Comparison of ENCODE assay signal across 13 cellular contexts in genomic region chr20:3788685-3789155, GRCh38. TPM values are rescaled to one million over a fixed set of nuclear protein-coding genes. Genes with fewer than 3 reads are reported as not detected.
DNase-seq lines count a peak whose midpoint lies in the region; ATAC-seq and TF ChIP-seq lines count a peak whose summit lies in the region.
"Had no signal": no experiment of that assay in that cellular context is flagged by ENCODE, and none has a peak within 500 bp of the region (broad histone marks: within the 10 kb centered on the region; RNA-seq: fewer than 3 reads in every experiment).

No MANE protein-coding gene starts in this region.

- H3K9ac ChIP-seq in fibroblast of lung (ENCODE audit: insufficient read depth, low read length): no peak overlapping the region

- peaks cover 2% of the 10 kb centered on the region for H4K20me1 ChIP-seq in fibroblast of lung (ENCODE audit: control insufficient read depth, extremely low read depth, insufficient read depth, low read length)

- ATAC-seq in Panc1 (no peak), HG02884 (IDR thresholded peaks at IDR 0.05; ENCODE audit: unreplicated experiment) (no peak), HG02885 (IDR thresholded peaks at IDR 0.05; ENCODE audit: poor library complexity, unreplicated experiment) (no peak)

- H3K4me1 Mint-ChIP-seq in CD4-positive, alpha-beta memory T cell: peaks cover 18 to 33% (median 27%) of the 10 kb centered on the region in 4 donors

- H3K9me3 Mint-ChIP-seq in CD4-positive, alpha-beta memory T cell: peaks cover 0 to 2% (median 0%) of the 10 kb centered on the region in 8 donors
- H3K9me3 Mint-ChIP-seq: IgD-negative memory B cell had no signal

- POLR2A ChIA-PET in CD4-positive, alpha-beta memory T cell (lab: Charles Lee; ENCODE audit: partially characterized antibody): interaction anchor here (0.6 to 10.0 kb wide), 5 partner anchors 11 to 294 kb away, joined by 3 to 180 read pairs (median 37); partner anchors contain the start of gene AP5S1
- POLR2A ChIA-PET in Panc1 (lab: Charles Lee): no interaction called here

- no peak overlapping the region for H3K4me3 ChIP-seq in CD4-positive, alpha-beta memory T cell (ENCODE audit: low read length in 2 of 2)
- H3K4me3 ChIP-seq in Panc1 (ENCODE audit: low read depth in 2 of 2, low read length in 2 of 2) (no peak overlapping the region), fibroblast of lung (replicated peaks in 1 of 4; ENCODE audit: control extremely low read depth in 1 of 4, insufficient read depth in 1 of 4, low read depth in 3 of 4, low read length in 4 of 4) (no peak overlapping the region)
- H3K4me3 ChIP-seq: sigmoid colon had no signal

- DNase-seq in ACHN (peak; percentile 24), Panc1 (ENCODE audit: low read depth, low spot score) (no peak), fibroblast of lung (ENCODE audit: low read depth in 2 of 2) (no peak), COR-L47 (lab: John Stamatoyannopoulos, UW) (no peak), DMS79 (lab: John Stamatoyannopoulos, UW) (no peak)
- no peak for DNase-seq in CD4-positive, alpha-beta memory T cell
- DNase-seq: activated CD4-positive, alpha-beta T cell treated with anti-CD3 and anti-CD28 coated beads, Interleukin-2, amount 50 U/mL, for 48 hours; DMS79 treated with DMSO at 0.1 percent for 48 hours; GOT3; sigmoid colon had no signal

- H3K4me1 ChIP-seq in CD4-positive, alpha-beta memory T cell (ENCODE audit: insufficient read depth, low read length): peaks cover 37% of the 10 kb centered on the region
- H3K4me1 ChIP-seq in Panc1 (ENCODE audit: control insufficient read depth, insufficient read depth, low read length) (peaks cover 17% of the 10 kb centered on the region), fibroblast of lung (ENCODE audit: control insufficient read depth, extremely low read depth, insufficient read depth, low read length) (peaks cover 11% of the 10 kb centered on the region)

- no peaks in the 10 kb centered on the region for H3K27me3 ChIP-seq in CD4-positive, alpha-beta memory T cell (ENCODE audit: insufficient read depth, low read length)
- no peaks in the 10 kb centered on the region for H3K27me3 ChIP-seq in Panc1 (ENCODE audit: control insufficient read depth, insufficient read depth, low read length)
- H3K27me3 ChIP-seq in fibroblast of lung (ENCODE audit: control insufficient read depth, insufficient read depth, low read length): no peaks in the 10 kb centered on the region
- H3K27me3 ChIP-seq: sigmoid colon had no signal

- H3K27ac ChIP-seq in CD4-positive, alpha-beta memory T cell (ENCODE audit: low read depth, low read length): no peak overlapping the region
- peak overlapping the region; percentile 55; the same call in 1 of the 2 replicates for H3K27ac ChIP-seq in Panc1 (ENCODE audit: low read length)
- H3K27ac ChIP-seq in fibroblast of lung (ENCODE audit: insufficient read depth, low read length): no peak overlapping the region

- CTCF ChIA-PET in CD4-positive, alpha-beta memory T cell (lab: Charles Lee; ENCODE audit: partially characterized antibody): interaction anchor here (1.2 to 5.6 kb wide), 4 partner anchors 21 to 69 kb away, joined by 5 to 61 read pairs (median 16); partner anchors contain the start of gene ADISSP
- CTCF ChIA-PET in Panc1 (lab: Charles Lee): interaction anchor here (3.4 kb wide), 1 partner anchor 29 kb away, joined by 22 read pairs; no protein-coding TSS in a partner anchor

- H3K79me2 ChIP-seq in fibroblast of lung (ENCODE audit: control insufficient read depth, insufficient read depth, low read length): peaks cover 25% of the 10 kb centered on the region

- no TSS peak for BruUV-seq in Panc1 (replicated peaks; lab: Mats Ljungman, UMichigan)

- H3K27me3 Mint-ChIP-seq in CD4-positive, alpha-beta memory T cell: no peaks in the 10 kb centered on the region
- H3K27me3 Mint-ChIP-seq: IgD-negative memory B cell had no signal

- H3K4me3 Mint-ChIP-seq in CD4-positive, alpha-beta memory T cell: peak overlapping the region; percentile 10 to 81 (median 62)

- peak overlapping the region in 4 of 7 donors; percentile 19 to 88 (median 74) for H3K27ac Mint-ChIP-seq in CD4-positive, alpha-beta memory T cell

- H3K9me3 ChIP-seq in CD4-positive, alpha-beta memory T cell (ENCODE audit: control insufficient read depth in 1 of 2, low read length in 2 of 2): no peaks in the 10 kb centered on the region
- H3K9me3 ChIP-seq in Panc1 (ENCODE audit: control insufficient read depth, insufficient read depth, low read depth, low read length) (no peaks in the 10 kb centered on the region), fibroblast of lung (ENCODE audit: control insufficient read depth, insufficient read depth, low read depth, low read length) (no peaks in the 10 kb centered on the region)
- H3K9me3 ChIP-seq: sigmoid colon had no signal

- H2AFZ ChIP-seq in fibroblast of lung (ENCODE audit: low read length): no peak overlapping the region

- intact Hi-C loops in CD4-positive, alpha-beta memory T cell (cut with micrococcal nuclease): no loop called here
- intact Hi-C loops in Panc1 (cut with micrococcal nuclease; ENCODE audit: unreplicated experiment): loop anchor here (2.0 kb wide), 1 partner anchor 32 kb away; the partner anchor contains the start of gene AP5S1

- H3K36me3 Mint-ChIP-seq in CD4-positive, alpha-beta memory T cell: peaks cover 0 to 4% of the 10 kb centered on the region in 2 donors
- H3K36me3 Mint-ChIP-seq: IgD-negative memory B cell had no signal

- in situ Hi-C loops in ACHN (cut with HindIII; ENCODE audit: low pct_ligation_motif_present, low pct_unique_long_range_greater_than_20kb, low sequenced_read_pairs) (no loop called here), Panc1 (cut with HindIII; ENCODE audit: low pct_unique_long_range_greater_than_20kb, low sequenced_read_pairs) (no loop called here)

- TF ChIP-seq CTCF in Panc1 (IDR thresholded peaks at IDR 0.05) (no peak), fibroblast of lung (conservative IDR thresholded peaks at IDR 0.05 in 1 of 2, IDR thresholded peaks at IDR 0.05 in 1 of 2; ENCODE audit: low read depth in 1 of 2, low read length in 2 of 2) (no peak)

- H3K36me3 ChIP-seq in CD4-positive, alpha-beta memory T cell (ENCODE audit: insufficient read depth, low read length): no peaks in the 10 kb centered on the region
- H3K36me3 ChIP-seq in Panc1 (ENCODE audit: control insufficient read depth, insufficient read depth, low read length) (no peaks in the 10 kb centered on the region), fibroblast of lung (ENCODE audit: control insufficient read depth, insufficient read depth, low read length) (peaks cover 5% of the 10 kb centered on the region)

- peak overlapping the region; percentile 25 for H3K4me2 ChIP-seq in fibroblast of lung (ENCODE audit: extremely low read depth, insufficient read depth, low read length)

RNA-seq across cellular contexts. Expression of gene CENPB, which starts 2.2 kb away (rescaled TPM):
- total RNA-seq in CD4-positive, alpha-beta memory T cell: 10 to 100 TPM; 52.2 to 56.7 TPM
- 1 to 10 TPM in 1 of 2 donors, under 1 TPM in 1; 0.56 to 1.9 TPM for polyA plus RNA-seq in CD4-positive, alpha-beta memory T cell
- 154 TPM for total RNA-seq in Panc1 (2021; ENCODE audit: unreplicated experiment)
- 149 TPM for polyA plus RNA-seq in Panc1 (2012; ENCODE audit: insufficient read length)
- total RNA-seq in fibroblast of lung: 106 TPM in 2 replicates
- 32.6 and 52.7 TPM in 2 replicates for polyA plus RNA-seq in fibroblast of lung
- polyA plus RNA-seq in fibroblast of lung (2012): 71.6 and 118 TPM in 2 replicates
- polyA minus RNA-seq in fibroblast of lung (ENCODE audit: low replicate concordance): 78.5 and 104 TPM in 2 replicates

RNA-seq across cellular contexts. Expression of gene CDC25B, which starts 7.4 kb away (rescaled TPM):
- total RNA-seq in CD4-positive, alpha-beta memory T cell: 100 to 1,000 TPM; 410 to 420 TPM
- 10 to 100 TPM; 25.9 to 55.9 TPM for polyA plus RNA-seq in CD4-positive, alpha-beta memory T cell
- total RNA-seq in Panc1 (2021; ENCODE audit: unreplicated experiment): 170 TPM
- 140 TPM for polyA plus RNA-seq in Panc1 (2012; ENCODE audit: insufficient read length)
- 49.3 and 62.1 TPM in 2 replicates for total RNA-seq in fibroblast of lung
- polyA plus RNA-seq in fibroblast of lung: 38.2 and 86.1 TPM in 2 replicates
- 51.8 and 121 TPM in 2 replicates for polyA plus RNA-seq in fibroblast of lung (2012)
- 88.0 and 238 TPM in 2 replicates for polyA minus RNA-seq in fibroblast of lung (ENCODE audit: low replicate concordance)

RNA-seq across cellular contexts. Expression of gene SPEF1, which starts 7.5 kb away (rescaled TPM):
- not detected for total RNA-seq in CD4-positive, alpha-beta memory T cell
- polyA plus RNA-seq in CD4-positive, alpha-beta memory T cell: under 1 TPM in 1 of 2 donors, not detected in 1; 0.15 TPM
- total RNA-seq in Panc1 (2021; ENCODE audit: unreplicated experiment) (0.41 TPM), fibroblast of lung (under 0.01 and 0.17 TPM in 2 replicates)
- 0.28 TPM for polyA plus RNA-seq in Panc1 (2012; ENCODE audit: insufficient read length)
- polyA plus RNA-seq in fibroblast of lung: 0.06 and 0.07 TPM in 2 replicates
- 0.09 and 0.10 TPM in 2 replicates for polyA plus RNA-seq in fibroblast of lung (2012)
- not detected in 2 replicates for polyA minus RNA-seq in fibroblast of lung (ENCODE audit: low replicate concordance)
- polyA plus RNA-seq: IgD-negative memory B cell had no signal

RNA-seq across cellular contexts. Expression of gene ADISSP, which starts 21.2 kb away (rescaled TPM):
- total RNA-seq in CD4-positive, alpha-beta memory T cell: 10 to 100 TPM; 15.7 to 17.3 TPM
- 10 to 100 TPM; 16.3 to 31.5 TPM for polyA plus RNA-seq in CD4-positive, alpha-beta memory T cell
- total RNA-seq in Panc1 (2021; ENCODE audit: unreplicated experiment) (100 TPM), fibroblast of lung (17.2 and 23.5 TPM in 2 replicates)
- polyA plus RNA-seq in Panc1 (2012; ENCODE audit: insufficient read length): 137 TPM
- polyA plus RNA-seq in fibroblast of lung: 17.0 and 44.3 TPM in 2 replicates
- polyA plus RNA-seq in fibroblast of lung (2012): 28.8 and 87.6 TPM in 2 replicates
- polyA minus RNA-seq in fibroblast of lung (ENCODE audit: low replicate concordance): 33.0 and 127 TPM in 2 replicates

RNA-seq across cellular contexts. Expression of gene AP5S1, which starts 31.6 kb away (rescaled TPM):
- total RNA-seq in CD4-positive, alpha-beta memory T cell: 10 to 100 TPM; 10.4 to 11.1 TPM
- polyA plus RNA-seq in CD4-positive, alpha-beta memory T cell: 10 to 100 TPM; 14.5 to 16.8 TPM
- 23.1 TPM for total RNA-seq in Panc1 (2021; ENCODE audit: unreplicated experiment)
- polyA plus RNA-seq in Panc1 (2012; ENCODE audit: insufficient read length): 28.9 TPM
- 10.0 and 17.8 TPM in 2 replicates for total RNA-seq in fibroblast of lung
- 11.8 and 12.2 TPM in 2 replicates for polyA plus RNA-seq in fibroblast of lung
- 18.1 and 21.4 TPM in 2 replicates for polyA plus RNA-seq in fibroblast of lung (2012)
- 64.9 and 68.7 TPM in 2 replicates for polyA minus RNA-seq in fibroblast of lung (ENCODE audit: low replicate concordance)
